ENCODE assay signal across 8 cellular contexts in genomic region chr2:28360742-28361293, GRCh38. TPM values are rescaled to one million over a fixed set of nuclear protein-coding genes. Genes with fewer than 3 reads are reported as not detected.
DNase-seq lines count a peak whose midpoint lies in the region; ATAC-seq, FAIRE-seq and TF ChIP-seq lines count a peak whose summit lies in the region.

No MANE protein-coding gene starts in this region.

- ATAC-seq in HepG2: no peak
- no peak for ATAC-seq in GM18870 (IDR thresholded peaks at IDR 0.05; ENCODE audit: unreplicated experiment)
- ATAC-seq in HG03175 (IDR thresholded peaks at IDR 0.05; ENCODE audit: unreplicated experiment): no peak

- no peaks in the 10 kb centered on the region for H4K20me1 ChIP-seq in HepG2 (ENCODE audit: insufficient read depth, low read length)
- no peaks in the 10 kb centered on the region for H4K20me1 ChIP-seq in smooth muscle cell (ENCODE audit: low read depth)

- TF ChIP-seq POLR2A in adrenal gland (IDR thresholded peaks at IDR 0.05): no peak
- TF ChIP-seq POLR2A in HepG2 (IDR thresholded peaks at IDR 0.05; ENCODE audit: insufficient read depth in 1 of 2, low read depth in 2 of 2, low read length in 2 of 2): no peak

- 65 to 88% (median 80%) methylated on average over 6 to 12 of the region's 12 CpGs for WGBS in adrenal gland, 4 donors
- 59% methylated on average over 12 of the region's 12 CpGs for WGBS in HepG2 (ENCODE audit: low lambda C conversion rate)
- WGBS in smooth muscle cell (ENCODE audit: low lambda C conversion rate): 71% methylated on average over 12 of the region's 12 CpGs

- in situ Hi-C loops in HepG2 (cut with HindIII; ENCODE audit: extremely low pct_ligation_motif_present, low pct_unique_long_range_greater_than_20kb): no loop called here

- intact Hi-C loops in adrenal gland (cut with DNase I) (no loop called here), HepG2 (cut with micrococcal nuclease; ENCODE audit: unreplicated experiment) (no loop called here)

- CTCF ChIA-PET in AG04450 (lab: Charles Lee) (interaction anchor here (1.1 kb wide), 1 partner anchor 638 kb away, joined by 3 read pairs; no protein-coding TSS in a partner anchor), HEK293 (lab: Yijun Ruan, JAX) (interaction anchor here (0.6 kb wide), 1 partner anchor 23 kb away, joined by 3 read pairs; no protein-coding TSS in a partner anchor), HepG2 (lab: Yijun Ruan, JAX; ENCODE audit: low intra/inter-chr PET ratio, low total read pairs) (no interaction called here)

- H3K79me2 ChIP-seq in HepG2 (ENCODE audit: insufficient read depth, low read length) (no peaks in the 10 kb centered on the region), smooth muscle cell (ENCODE audit: low read depth) (no peaks in the 10 kb centered on the region)

- H3K27me3 ChIP-seq in AG04450 (ENCODE audit: control insufficient read depth, insufficient read depth, low read length) (no peaks in the 10 kb centered on the region), adrenal gland (no peaks in the 10 kb centered on the region), HepG2 (ENCODE audit: control insufficient read depth in 1 of 2, insufficient read depth in 2 of 2, low read length in 2 of 2) (peaks cover 0 to 30% of the 10 kb centered on the region in 2 experiments; a peak in 4 of 5 replicates), smooth muscle cell (ENCODE audit: low read depth) (no peaks in the 10 kb centered on the region)

- TF ChIP-seq CTCF in AG04450 (IDR thresholded peaks at IDR 0.05; ENCODE audit: low read depth, low read length): no peak
- TF ChIP-seq CTCF in HEK293 (tag by site-specific recombination; IDR thresholded peaks at IDR 0.05): no peak
- no peak for TF ChIP-seq CTCF in adrenal gland (IDR thresholded peaks at IDR 0.05)
- no peak for TF ChIP-seq CTCF in HepG2 (CRISPR knock-in tag; IDR thresholded peaks at IDR 0.05)
- TF ChIP-seq CTCF in smooth muscle cell (IDR thresholded peaks at IDR 0.05; ENCODE audit: borderline replicate concordance, insufficient read depth, poor library complexity, severe bottlenecking): no peak

- TF ChIP-seq RAD21 in HepG2 (CRISPR knock-in tag; IDR thresholded peaks at IDR 0.05): no peak

- no peak for FAIRE-seq in HepG2 (lab: Jason Lieb, UNC)

- no peaks in the 10 kb centered on the region for H3K36me3 ChIP-seq in HEK293 (ENCODE audit: control insufficient read depth in 2 of 2, insufficient read depth in 1 of 2, low read length in 2 of 2)
- no peaks in the 10 kb centered on the region for H3K36me3 ChIP-seq in adrenal gland (replicated peaks in 1 of 2)
- H3K36me3 ChIP-seq in HepG2 (replicated peaks in 1 of 2; ENCODE audit: control insufficient read depth in 1 of 2, insufficient read depth in 2 of 2, low read length in 2 of 2): no peaks in the 10 kb centered on the region
- H3K36me3 ChIP-seq in smooth muscle cell (ENCODE audit: low read depth): no peaks in the 10 kb centered on the region

- no peak overlapping the region for H3K4me3 ChIP-seq in AG04450 (ENCODE audit: low read depth, low read length)
- H3K4me3 ChIP-seq in HEK293 (ENCODE audit: low read depth, low read length): no peak overlapping the region
- no peak overlapping the region for H3K4me3 ChIP-seq in adrenal gland
- no peak overlapping the region for H3K4me3 ChIP-seq in HepG2 (replicated peaks in 1 of 3; ENCODE audit: insufficient read depth in 1 of 3, low read depth in 2 of 3, low read length in 3 of 3)
- H3K4me3 ChIP-seq in smooth muscle cell: no peak overlapping the region

- H3K27ac ChIP-seq in AG04450 (ENCODE audit: low read depth, low read length) (no peak overlapping the region), HEK293 (ENCODE audit: extremely low read depth, low read depth, low read length) (no peak overlapping the region), adrenal gland (peak overlapping the region in 1 of 5 donors; percentile 36), HepG2 (ENCODE audit: extremely low read length, insufficient read depth, low read length) (no peak overlapping the region), smooth muscle cell (ENCODE audit: low read depth) (no peak overlapping the region)

- no TSS peak for BruUV-seq in HepG2 (replicated peaks; lab: Mats Ljungman, UMichigan)

- no peaks in the 10 kb centered on the region; the same call in 1 of the 2 replicates for H3K4me1 ChIP-seq in HEK293 (ENCODE audit: control insufficient read depth, insufficient read depth, low read length)
- H3K4me1 ChIP-seq in adrenal gland (replicated peaks in 1 of 2): peaks cover 10 to 18% of the 10 kb centered on the region in 2 donors
- H3K4me1 ChIP-seq in HepG2 (ENCODE audit: insufficient read depth, low read length): peaks cover 42% of the 10 kb centered on the region
- peaks cover 2% of the 10 kb centered on the region for H3K4me1 ChIP-seq in smooth muscle cell (ENCODE audit: low read depth)

- TF ChIP-seq EP300 in HepG2 (IDR thresholded peaks at IDR 0.05; ENCODE audit: low read depth in 2 of 2, low read length in 2 of 2) (no peak), HepG2 (CRISPR knock-in tag; IDR thresholded peaks at IDR 0.05; ENCODE audit: borderline replicate concordance) (no peak)

- H3K9me3 ChIP-seq in AG04450 (ENCODE audit: control insufficient read depth, insufficient read depth, low read length): no peaks in the 10 kb centered on the region; the same call in 1 of the 2 replicates
- H3K9me3 ChIP-seq in HEK293 (ENCODE audit: control insufficient read depth, insufficient read depth, low read depth, low read length): no peaks in the 10 kb centered on the region
- no peaks in the 10 kb centered on the region for H3K9me3 ChIP-seq in adrenal gland (replicated peaks in 1 of 3)
- H3K9me3 ChIP-seq in HepG2 (ENCODE audit: low read length): no peaks in the 10 kb centered on the region
- H3K9me3 ChIP-seq in smooth muscle cell (replicated peaks; ENCODE audit: low read depth): no peaks in the 10 kb centered on the region

- H3K4me2 ChIP-seq in HepG2 (ENCODE audit: low read depth, low read length) (no peak overlapping the region), smooth muscle cell (no peak overlapping the region)

- DNase-seq in AG04450 (ENCODE audit: low read depth, low spot score): peak; percentile 11
- DNase-seq in adrenal gland: peak in 6 of 7 donors; percentile 74 to 89 (median 78)
- DNase-seq in HepG2 (ENCODE audit: low spot score): no peak
- no peak for DNase-seq in NCI-H510A (lab: John Stamatoyannopoulos, UW)
- no peak for DNase-seq in smooth muscle cell (lab: John Stamatoyannopoulos, UW; ENCODE audit: unreplicated experiment)

- H3K9ac ChIP-seq in HepG2 (ENCODE audit: insufficient read depth, low read depth, low read length) (no peak overlapping the region), smooth muscle cell (ENCODE audit: low read depth) (no peak overlapping the region)

- H2AFZ ChIP-seq in HepG2 (ENCODE audit: low read length): no peak overlapping the region
- H2AFZ ChIP-seq in smooth muscle cell (ENCODE audit: low read depth): no peak overlapping the region

- POLR2A ChIA-PET in AG04450 (lab: Yijun Ruan, JAX): interaction anchor here (0.5 to 1.4 kb wide), 3 partner anchors 31 to 136 kb away, joined by 3 to 5 read pairs (median 4); no protein-coding TSS in a partner anchor
- POLR2A ChIA-PET in HEK293 (lab: Yijun Ruan, JAX): interaction anchor here (0.6 to 1.0 kb wide), 3 partner anchors 31 to 608 kb away, joined by 3 to 4 read pairs (median 3); partner anchors contain the start of gene FOSL2
- POLR2A ChIA-PET in HepG2 (lab: Yijun Ruan, JAX): no interaction called here

- peaks cover 28% of the 10 kb centered on the region for H3F3A ChIP-seq in smooth muscle cell (ENCODE audit: low read depth)

TF ChIP-seq in HEK293, 187 proteins besides CTCF, POLR2A, EP300 and RAD21 (continues in another document):
- TF ChIP-seq ZNF610 (tag by site-specific recombination; IDR thresholded peaks at IDR 0.05; ENCODE audit: borderline replicate concordance): no peak
- peak; percentile 43 for TF ChIP-seq SP7 (tag by site-specific recombination; IDR thresholded peaks at IDR 0.05)
- no peak for TF ChIP-seq BCL11A (tag by site-specific recombination; IDR thresholded peaks at IDR 0.05; ENCODE audit: low read depth)
- no peak for TF ChIP-seq ZNF558 (tag by site-specific recombination; IDR thresholded peaks at IDR 0.05)

TF ChIP-seq in HepG2, 621 proteins besides CTCF, POLR2A, EP300 and RAD21:
- TF ChIP-seq MAFF (IDR thresholded peaks at IDR 0.05; ENCODE audit: low read depth, low read length): peak; percentile 65
- 0 out of 2 replicates have a peak, but pooled peaks have one; percentile 30 for TF ChIP-seq ZSCAN25 (CRISPR knock-in tag; IDR thresholded peaks at IDR 0.05)
- TF ChIP-seq ASH2L (IDR thresholded peaks at IDR 0.05; ENCODE audit: insufficient read length, low read depth, low read length): no peak
- TF ChIP-seq MAFK (conservative IDR thresholded peaks at IDR 0.05 in 1 of 2, IDR thresholded peaks at IDR 0.05 in 1 of 2; ENCODE audit: low read length in 2 of 2): peak; percentile 76 to 79

RNA-seq across cellular contexts. Expression of gene FOSL2, which starts 31.8 kb away (rescaled TPM):
- polyA plus RNA-seq in AG04450 (2011; rRNA removed) (45.3 and 50.3 TPM in 2 replicates), adrenal gland (100 to 1,000 TPM in 1 of 3 donors, 10 to 100 TPM in 2; 83.3 to 143 (median 92.8) TPM), HepG2 (2011; rRNA removed) (18.1 and 20.1 TPM in 2 replicates), smooth muscle cell (70.8 and 72.6 TPM in 2 replicates)
- polyA minus RNA-seq in AG04450 (2011; rRNA and poly(A)+ RNA removed): 105 and 117 TPM in 2 replicates
- total RNA-seq in adrenal gland (100 to 1,000 TPM; 392 to 760 (median 431) TPM), HepG2 (2016; rRNA removed; fragmentation: Illumina TruSeq; extraction: Trizol) (2.3 and 3.4 TPM in 2 replicates), smooth muscle cell (106 and 120 TPM in 2 replicates)
- 0.53 and 0.61 TPM in 2 replicates for total RNA-seq in HepG2 (2016; cell fraction: cytosol; rRNA removed; fragmentation: Illumina TruSeq; extraction: Trizol; ENCODE audit: low read depth)
- 2.2 and 4.1 TPM in 2 replicates for total RNA-seq in HepG2 (2016; cell fraction: insoluble cytoplasmic fraction; rRNA removed; fragmentation: Illumina TruSeq; extraction: Trizol)
- 1.3 and 1.4 TPM in 2 replicates for total RNA-seq in HepG2 (2016; cell fraction: membrane; rRNA removed; fragmentation: Illumina TruSeq; extraction: Trizol)
- 3.7 and 5.1 TPM in 2 replicates for total RNA-seq in HepG2 (2016; cell fraction: nucleus; rRNA removed; fragmentation: Illumina TruSeq; extraction: Trizol)
- 10.9 and 11.2 TPM in 2 replicates for polyA plus RNA-seq in HepG2 (2011; cell fraction: cytosol; rRNA removed)
- polyA plus RNA-seq in HepG2 (2011; cell fraction: nucleus; rRNA removed): 37.0 and 47.3 TPM in 2 replicates
- 25.1 and 31.2 TPM in 2 replicates for polyA plus RNA-seq in HepG2 (2012)
- polyA plus RNA-seq in HepG2 (2016; cell fraction: cytosol; fragmentation: Illumina TruSeq; extraction: Trizol; ENCODE audit: low read depth): 0.21 and 0.26 TPM in 2 replicates
- 2.0 and 2.4 TPM in 2 replicates for polyA plus RNA-seq in HepG2 (2016; cell fraction: insoluble cytoplasmic fraction; fragmentation: Illumina TruSeq; extraction: Trizol; ENCODE audit: low read depth)
- polyA plus RNA-seq in HepG2 (2016; cell fraction: membrane; fragmentation: Illumina TruSeq; extraction: Trizol; ENCODE audit: low read depth): 0.46 and 0.51 TPM in 2 replicates
- 3.9 and 4.9 TPM in 2 replicates for polyA plus RNA-seq in HepG2 (2016; cell fraction: nucleus; fragmentation: Illumina TruSeq; extraction: Trizol; ENCODE audit: insufficient read depth, low read depth)
- polyA minus RNA-seq in HepG2 (2011; rRNA and poly(A)+ RNA removed; ENCODE audit: low replicate concordance): 62.9 and 84.8 TPM in 2 replicates
- polyA minus RNA-seq in HepG2 (2011; cell fraction: cytosol; rRNA and poly(A)+ RNA removed): 27.1 and 28.7 TPM in 2 replicates
- polyA minus RNA-seq in HepG2 (2011; cell fraction: nucleus; rRNA and poly(A)+ RNA removed): 47.9 and 53.6 TPM in 2 replicates

Comparison
In these comparisons a context has a peak if more than half of its experiments do, and no peak if none do; other contexts are left out.
1. DNase-seq: peak in AG04450 (single experiment) and adrenal gland (6 of 7); none in HepG2 (single experiment), NCI-H510A (single experiment) and smooth muscle cell (single experiment).